In genomic region chr3:33883538-33884203, GRCh38 we compare ENCODE assay signal across 8 cellular contexts.
DNase-seq lines count a peak whose midpoint lies in the region; ATAC-seq, FAIRE-seq and TF ChIP-seq lines count a peak whose summit lies in the region.

No MANE protein-coding gene starts in this region.

- TF ChIP-seq POLR2A in K562 (conservative IDR thresholded peaks at IDR 0.05): no peak

- H3K4me2 ChIP-seq in K562 (ENCODE audit: insufficient read depth, low read length): peak overlapping the region; percentile 44

- peak; percentile 57 for TF ChIP-seq CTCF in GM20000 (IDR thresholded peaks at IDR 0.05; ENCODE audit: extremely low read depth, missing control alignments)
- TF ChIP-seq CTCF in K562 (IDR thresholded peaks at IDR 0.05 in 2 of 3, conservative IDR thresholded peaks at IDR 0.05 in 1 of 3; ENCODE audit: insufficient read depth in 2 of 3, low read depth in 1 of 3, low read length in 3 of 3): peak; percentile 61 to 89 (median 71); a peak in 5 of 6 replicates

- no peak for TF ChIP-seq EP300 in K562 (IDR thresholded peaks at IDR 0.05; ENCODE audit: low read length)

- no peaks in the 10 kb centered on the region for H3K27me3 ChIP-seq in K562 (ENCODE audit: control insufficient read depth in 2 of 2, insufficient read depth in 2 of 2, low read length in 2 of 2)

- H3K4me1 ChIP-seq in K562 (replicated peaks in 1 of 2; ENCODE audit: control insufficient read depth in 2 of 2, insufficient read depth in 2 of 2, low read length in 2 of 2): peaks cover 0 to 22% of the 10 kb centered on the region in 2 experiments; a peak in 2 of 5 replicates

- CTCF ChIA-PET in K562 (lab: Yijun Ruan, JAX; ENCODE audit: low intra/inter-chr PET ratio): interaction anchor here (1.0 to 4.3 kb wide), 5 partner anchors 109 to 800 kb away, joined by 4 to 43 read pairs (median 11); no protein-coding TSS in a partner anchor

- in situ Hi-C loops in K562 (cut with MboI): loop anchor here (5.0 to 25.0 kb wide), 3 partner anchors 134 to 804 kb away; no protein-coding TSS in a partner anchor

- intact Hi-C loops in K562 (cut with micrococcal nuclease): loop anchor here (1.0 to 5.0 kb wide), 9 partner anchors 32 to 801 kb away; no protein-coding TSS in a partner anchor

- H2AFZ ChIP-seq in K562 (ENCODE audit: low read depth, low read length): peak overlapping the region; percentile 90

- no peak overlapping the region for H3K27ac ChIP-seq in K562 (ENCODE audit: extremely low read depth, low read depth, low read length)

- ATAC-seq in K562 (peak; percentile 45), GM21786 (IDR thresholded peaks at IDR 0.05; ENCODE audit: unreplicated experiment) (no peak)

- H3K9me1 ChIP-seq in K562 (ENCODE audit: control insufficient read depth, insufficient read depth, low read length): no peaks in the 10 kb centered on the region

- no TSS peak for BruUV-seq in K562 (replicated peaks; lab: Mats Ljungman, UMichigan)

- DNase-seq in COLO668 (lab: John Stamatoyannopoulos, UW; ENCODE audit: unreplicated experiment) (peak; percentile 8), GM20000 (ENCODE audit: low spot score) (peak; percentile 45), NCI-H2227 (lab: John Stamatoyannopoulos, UW; ENCODE audit: unreplicated experiment) (peak; percentile 44), K562 (ENCODE audit: extremely low read depth in 1 of 4, low spot score in 3 of 4) (peak; percentile 40 to 76 (median 66)), stromal cell of bone marrow (ENCODE audit: low read depth) (peak; percentile 36), mesenteric fat pad (ENCODE audit: low spot score) (no peak)

- WGBS in K562 (ENCODE audit: insufficient coverage, low coverage, missing lambda C conversion rate): 11% methylated on average over 9 of the region's 9 CpGs

- no peak overlapping the region for H3K9ac ChIP-seq in K562 (ENCODE audit: insufficient read depth in 1 of 2, low read depth in 2 of 2, low read length in 2 of 2)

- no peaks in the 10 kb centered on the region for H3K36me3 ChIP-seq in K562 (ENCODE audit: control insufficient read depth, insufficient read depth, low read length)

- no peaks in the 10 kb centered on the region for H4K20me1 ChIP-seq in K562 (replicated peaks; ENCODE audit: control insufficient read depth, insufficient read depth, low read length)

- FAIRE-seq in K562 (lab: Jason Lieb, UNC): peak; percentile 80
- FAIRE-seq in islet of Langerhans (lab: Jason Lieb, UNC): peak; percentile 58

- no peak overlapping the region for H3K4me3 ChIP-seq in K562

- POLR2A ChIA-PET in K562 (lab: Yijun Ruan, JAX): interaction anchor here (1.0 to 2.1 kb wide), 6 partner anchors 9 to 133 kb away, joined by 4 to 5 read pairs (median 4); no protein-coding TSS in a partner anchor

- H3K9me3 ChIP-seq in K562 (replicated peaks; ENCODE audit: control insufficient read depth, insufficient read depth, low read depth, low read length): no peaks in the 10 kb centered on the region

- TF ChIP-seq RAD21 in K562 (CRISPR knock-in tag; conservative IDR thresholded peaks at IDR 0.05 in 1 of 2, IDR thresholded peaks at IDR 0.05 in 1 of 2): peak; percentile 91 to 96

- no peaks in the 10 kb centered on the region for H3K79me2 ChIP-seq in K562 (ENCODE audit: control insufficient read depth, insufficient read depth, low read length)

TF ChIP-seq in K562, 482 proteins besides CTCF, POLR2A, EP300 and RAD21 (continues in another document):
- TF ChIP-seq MXD1 (CRISPR knock-in tag; IDR thresholded peaks at IDR 0.05; ENCODE audit: borderline replicate concordance, poor library complexity, severe bottlenecking) (no peak), ZNF511 (CRISPR knock-in tag; IDR thresholded peaks at IDR 0.05) (0 out of 2 replicates have a peak, but pooled peaks have one; percentile 7), BCLAF1 (IDR thresholded peaks at IDR 0.05; ENCODE audit: borderline replicate concordance in 1 of 2, control insufficient read depth in 1 of 2, low read depth in 2 of 2, low read length in 1 of 2) (no peak), ZNF512 (tag; IDR thresholded peaks at IDR 0.05) (no peak), GMEB1 (CRISPR knock-in tag; IDR thresholded peaks at IDR 0.05) (no peak), CEBPG (CRISPR knock-in tag; IDR thresholded peaks at IDR 0.05) (no peak), CEBPG (tag; conservative IDR thresholded peaks at IDR 0.05 in 1 of 2, IDR thresholded peaks at IDR 0.05 in 1 of 2) (peak; percentile 85 to 88), PHF21A (IDR thresholded peaks at IDR 0.05; ENCODE audit: borderline replicate concordance, low read depth) (0 out of 2 replicates have a peak, but pooled peaks have one; percentile 8), ZHX1 (conservative IDR thresholded peaks at IDR 0.05; ENCODE audit: low read length) (no peak), ZNF76 (CRISPR knock-in tag; IDR thresholded peaks at IDR 0.05; ENCODE audit: borderline replicate concordance) (no peak)
